In genomic region chr4:107114059-107114458, GRCh38 we compare ENCODE assay signal across 11 cellular contexts.
"Had no signal": no experiment of that assay in that cellular context is flagged by ENCODE, and none has a peak within 500 bp of the region (broad histone marks: within the 10 kb centered on the region; RNA-seq: fewer than 3 reads in every experiment).

No MANE protein-coding gene starts in this region.

- H3K4me1 ChIP-seq: HAP-1 had no signal

- H3K9me3 Mint-ChIP-seq: HFFc6 had no signal

- DNase-seq: GM23248, GOT3, H7, H9, HCEC 1CT, HFFc6 had no signal

- H2AFZ ChIP-seq: GM23248, GM23338 had no signal

- H3K9ac ChIP-seq: GM23248 had no signal

- H3K4me3 ChIP-seq: GM23248, GM23338, HAP-1 had no signal

- H3K9me3 ChIP-seq: HAP-1 had no signal

- H3K27ac Mint-ChIP-seq: GM23338, H9, HFFc6 had no signal

- FAIRE-seq: H1, H54 had no signal

- H3K4me3 Mint-ChIP-seq: GM23338, H9, HFFc6 had no signal

- H3K4me1 Mint-ChIP-seq: H9 had no signal

- H3K36me3 ChIP-seq: HAP-1 had no signal

- H3K4me2 ChIP-seq: GM23338 had no signal

- H3K27ac ChIP-seq: GM23248 had no signal

- ATAC-seq: GM23338, HCT116 had no signal
